Comparison of ENCODE assay signal across 24 cellular contexts in the genomic region with DNA sequence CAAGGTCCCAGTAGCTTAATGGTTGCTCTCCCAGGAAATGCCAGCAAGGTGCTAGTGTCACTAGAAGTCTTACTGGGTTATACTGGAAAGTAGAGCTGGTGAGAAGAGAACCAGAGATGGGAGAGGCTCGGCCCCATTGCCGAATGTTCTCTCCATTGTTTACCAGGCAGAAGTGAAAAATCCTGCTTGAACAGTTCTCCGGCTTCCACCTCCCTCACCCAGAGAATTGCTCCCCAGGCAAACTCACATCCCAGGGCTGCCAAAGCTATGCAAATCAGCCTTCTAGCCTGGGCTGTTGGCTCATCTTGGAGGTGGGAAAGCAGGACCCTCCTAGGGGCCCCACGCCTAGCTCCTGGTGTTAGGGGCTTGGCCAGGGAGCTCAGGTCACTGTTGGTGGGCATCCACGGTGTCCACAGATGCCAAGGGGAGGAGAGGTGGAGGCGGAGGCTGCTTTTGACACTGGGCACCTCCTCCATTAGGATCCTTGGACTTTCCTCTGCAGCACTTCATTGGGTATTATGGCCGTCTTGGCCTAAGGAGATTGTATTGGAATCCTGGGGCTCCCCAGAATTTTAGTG. TPM values are rescaled to one million over a fixed set of nuclear protein-coding genes. Genes with fewer than 3 reads are reported as not detected.
"Had no signal": no experiment of that assay in that cellular context is flagged by ENCODE, and none has a peak within 500 bp of the region (broad histone marks: within the 10 kb centered on the region; RNA-seq: fewer than 3 reads in every experiment).

No MANE protein-coding gene starts in this region.

- H3K27ac ChIP-seq: colonic mucosa, heart right ventricle, left lung, neural progenitor cell, parathyroid adenoma, prostate gland, right atrium auricular region, thyroid gland had no signal

- DNase-seq: colonic mucosa; effector CD8-positive, alpha-beta T cell; endodermal cell; esophagus squamous epithelium; foreskin melanocyte; glutamatergic neuron; heart right ventricle; hippocampal formation; left cardiac atrium; left lung; mesendoderm; midbrain; naive thymus-derived CD4-positive, alpha-beta T cell; stimulated activated CD4-positive, alpha-beta T cell treated with anti-CD3 and anti-CD28 coated beads, Interleukin-15, amount 100 ng/mL, for 24 hours; stimulated activated CD4-positive, alpha-beta T cell treated with anti-CD3 and anti-CD28 coated beads, Interleukin-2, amount 100 ng/mL, for 48 hours; stimulated activated naive B cell treated with anti-CD40 and anti-IgM and Interleukin-4, amounts not matched to agents 10 μg/mL and 1 μg/mL and 100 μg/mL, for 72 hours; thyroid gland had no signal

- H3K4me3 ChIP-seq: colonic mucosa, esophagus squamous epithelium, heart right ventricle, left lung, neural progenitor cell, prostate gland, right atrium auricular region, thyroid gland had no signal

- H3K27me3 ChIP-seq: right atrium auricular region, thyroid gland had no signal

- FAIRE-seq: islet of Langerhans had no signal

- ATAC-seq: heart right ventricle; left cardiac atrium; left lung; naive thymus-derived CD4-positive, alpha-beta T cell; sciatic nerve; stimulated activated naive B cell treated with anti-CD40 and anti-IgM and Interleukin-4, amounts not matched to agents 10 μg/mL and 1 μg/mL and 100 μg/mL, for 72 hours had no signal

- H3K9me3 ChIP-seq: colonic mucosa, esophagus squamous epithelium, heart right ventricle, left lung, prostate gland, right atrium auricular region, thyroid gland had no signal

- H3K4me1 ChIP-seq: colonic mucosa, left lung, prostate gland had no signal

- H3K36me3 ChIP-seq: colonic mucosa, esophagus squamous epithelium, heart right ventricle, left lung, neural progenitor cell, prostate gland, right atrium auricular region, thyroid gland had no signal

RNA-seq across cellular contexts. Expression of gene POU2F3, which starts 20.1 kb away (rescaled TPM):
- total RNA-seq: left cardiac atrium, right atrium auricular region, sciatic nerve, temporal lobe had no signal
- polyA plus RNA-seq: naive thymus-derived CD4-positive, alpha-beta T cell had no signal
